ENCODE assay signal across 1 cellular context in genomic region chr18:832085-832681, GRCh38.
TF ChIP-seq lines count a peak whose summit lies in the region.

No MANE protein-coding gene starts in this region.

TF ChIP-seq in HepG2, 621 proteins besides CTCF, POLR2A, EP300 and RAD21 (continued from another document and continues in another):
- TF ChIP-seq HINFP (CRISPR knock-in tag; IDR thresholded peaks at IDR 0.05; ENCODE audit: low read depth) (peak; percentile 59; the same call in 1 of the 2 replicates), ZNF766 (CRISPR knock-in tag; IDR thresholded peaks at IDR 0.05; ENCODE audit: borderline replicate concordance) (no peak; the same call in 1 of the 2 replicates), TFE3 (CRISPR knock-in tag; IDR thresholded peaks at IDR 0.05) (peak; percentile 58; the same call in 1 of the 2 replicates), EED (CRISPR knock-in tag; IDR thresholded peaks at IDR 0.05) (no peak), NFAT5 (CRISPR knock-in tag; IDR thresholded peaks at IDR 0.05) (no peak), ZNF383 (CRISPR knock-in tag; IDR thresholded peaks at IDR 0.05; ENCODE audit: borderline replicate concordance) (no peak), TFAP4 (IDR thresholded peaks at IDR 0.05; ENCODE audit: borderline replicate concordance, low read depth) (peak; percentile 98), SYNCRIP (IDR thresholded peaks at IDR 0.05; ENCODE audit: insufficient read depth, low read depth, low read length) (no peak), NFRKB (IDR thresholded peaks at IDR 0.05) (no peak), ZSCAN9 (CRISPR knock-in tag; IDR thresholded peaks at IDR 0.05; ENCODE audit: borderline replicate concordance) (no peak), GTF3A (CRISPR knock-in tag; conservative IDR thresholded peaks at IDR 0.05) (no peak), ZNF577 (CRISPR knock-in tag; IDR thresholded peaks at IDR 0.05; ENCODE audit: borderline replicate concordance, low read depth) (no peak), ZBTB49 (CRISPR knock-in tag; IDR thresholded peaks at IDR 0.05; ENCODE audit: borderline replicate concordance) (no peak), NFIB (CRISPR knock-in tag; IDR thresholded peaks at IDR 0.05; ENCODE audit: borderline replicate concordance) (no peak), FOXP1 (IDR thresholded peaks at IDR 0.05) (no peak), FOXP1 (CRISPR knock-in tag; IDR thresholded peaks at IDR 0.05) (no peak), MED8 (CRISPR knock-in tag; IDR thresholded peaks at IDR 0.05; ENCODE audit: insufficient replicate concordance) (no peak), BCL6 (CRISPR knock-in tag; IDR thresholded peaks at IDR 0.05) (peak; percentile 63; the same call in 1 of the 2 replicates), SAFB2 (CRISPR knock-in tag; IDR thresholded peaks at IDR 0.05; ENCODE audit: borderline replicate concordance, low read depth) (no peak; the same call in 1 of the 2 replicates), AHDC1 (CRISPR knock-in tag; IDR thresholded peaks at IDR 0.05; ENCODE audit: borderline replicate concordance) (no peak), GTF2F1 (IDR thresholded peaks at IDR 0.05; ENCODE audit: low read length) (no peak), ZNF30 (CRISPR knock-in tag; IDR thresholded peaks at IDR 0.05) (no peak), ZNF777 (CRISPR knock-in tag; IDR thresholded peaks at IDR 0.05) (peak; percentile 53), PRDM10 (CRISPR knock-in tag; IDR thresholded peaks at IDR 0.05; ENCODE audit: low read depth) (no peak), ZNF691 (CRISPR knock-in tag; IDR thresholded peaks at IDR 0.05; ENCODE audit: borderline replicate concordance, low read depth) (peak; percentile 58; the same call in 1 of the 2 replicates), ARNT2 (CRISPR knock-in tag; IDR thresholded peaks at IDR 0.05; ENCODE audit: low read depth) (0 out of 2 replicates have a peak, but pooled peaks have one; percentile 57), HDAC6 (IDR thresholded peaks at IDR 0.05; ENCODE audit: low read depth, low read length) (no peak), ZNF24 (IDR thresholded peaks at IDR 0.05) (no peak), TRIM24 (CRISPR knock-in tag; IDR thresholded peaks at IDR 0.05) (no peak), CBFB (CRISPR knock-in tag; IDR thresholded peaks at IDR 0.05) (no peak; the same call in 1 of the 2 replicates), XRCC5 (optimal IDR thresholded peaks at IDR 0.05; ENCODE audit: low read length) (no peak), NCOA1 (CRISPR knock-in tag; IDR thresholded peaks at IDR 0.05) (no peak), FLYWCH1 (CRISPR knock-in tag; IDR thresholded peaks at IDR 0.05) (no peak), PCBP1 (IDR thresholded peaks at IDR 0.05; ENCODE audit: borderline replicate concordance, low read depth, low read length) (no peak), TBP (CRISPR knock-in tag; IDR thresholded peaks at IDR 0.05) (no peak)
